9 cellular contexts compared by ENCODE assay signal in the genomic region with DNA sequence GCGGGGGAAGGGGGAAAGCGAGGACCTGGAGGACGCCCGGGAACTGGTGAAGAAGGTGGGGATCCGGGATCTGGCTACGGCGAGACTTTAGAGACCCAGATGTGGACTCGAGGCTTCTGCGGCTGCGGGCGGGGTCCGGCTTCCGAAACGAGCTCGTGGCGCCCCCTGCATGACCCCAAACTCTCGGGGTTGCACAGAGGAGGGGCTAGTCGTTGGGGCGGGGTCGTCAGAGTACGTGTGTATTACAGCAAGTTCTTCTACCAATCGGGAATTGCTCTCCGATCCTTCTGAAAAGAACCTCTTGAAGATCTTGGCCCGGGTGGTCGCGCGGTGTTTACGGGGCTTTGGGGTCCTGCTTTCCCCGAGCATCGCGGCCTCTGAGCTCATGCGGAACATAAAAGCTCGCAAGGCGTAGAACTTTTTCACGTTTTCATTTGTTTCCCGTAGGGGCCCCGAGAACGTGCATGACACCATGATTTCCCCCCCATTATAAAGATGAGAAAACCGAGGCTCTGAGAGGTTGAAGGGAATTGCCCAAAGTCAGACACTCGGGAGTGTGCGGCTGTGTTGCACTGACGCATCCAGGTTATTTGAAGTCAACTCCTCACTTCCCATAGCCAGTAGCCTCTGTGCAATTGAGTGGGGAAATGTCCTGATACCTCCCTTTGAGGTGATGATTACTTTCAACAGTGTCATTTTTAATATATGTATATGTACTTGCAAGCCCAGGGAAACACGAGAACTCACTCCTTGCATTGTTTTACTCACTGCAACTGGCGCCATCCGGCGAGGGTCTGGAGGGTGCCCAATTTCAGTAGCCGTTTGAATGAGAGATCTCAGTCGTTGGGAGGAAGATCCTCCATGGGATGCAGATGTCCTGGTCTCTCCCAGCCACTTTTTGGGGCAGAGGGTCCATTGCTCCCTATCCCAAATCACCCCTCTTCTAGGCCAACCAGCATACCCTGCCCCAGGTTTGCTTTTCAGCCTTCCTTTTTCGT. TPM values are rescaled to one million over a fixed set of nuclear protein-coding genes. Genes with fewer than 3 reads are reported as not detected.
DNase-seq lines count a peak whose midpoint lies in the region; ATAC-seq and TF ChIP-seq lines count a peak whose summit lies in the region.
"Had no signal": no experiment of that assay in that cellular context is flagged by ENCODE, and none has a peak within 500 bp of the region (broad histone marks: within the 10 kb centered on the region; RNA-seq: fewer than 3 reads in every experiment).

A gene (minus strand): TSS at position 149 of the 998 bp plus-strand sequence. CDS start 512 bp downstream, outside the sequence.

- no peaks in the 10 kb centered on the region for H3K36me3 ChIP-seq in WERI-Rb-1
- no peaks in the 10 kb centered on the region for H3K36me3 ChIP-seq in left lung
- no peaks in the 10 kb centered on the region for H3K36me3 ChIP-seq in transverse colon

- intact Hi-C loops in left lung (cut with DNase I) (no loop called here), transverse colon (cut with DNase I; ENCODE audit: low total_unique reads) (no loop called here)

- DNase-seq in activated CD4-positive, alpha-beta T cell treated with anti-CD3 and anti-CD28 coated beads, Interleukin-2, amount 10 ng/mL, durations not matched to agents 7 days and 5 days, result no peak
- DNase-seq in activated CD4-positive, alpha-beta T cell treated with anti-CD3 and anti-CD28 coated beads for 1 hour, result no peak
- DNase-seq in WERI-Rb-1 (no peak), left lung (no peak), transverse colon (peak; percentile 22), NCI-H1092 treated with DMSO at 0.1 percent for 48 hours (lab: John Stamatoyannopoulos, UW) (no peak), HCEC 1CT (no peak)

- peaks cover 56% of the 10 kb centered on the region for H3K27me3 Mint-ChIP-seq in activated CD4-positive, alpha-beta T cell treated with anti-CD3 and anti-CD28 coated beads, Interleukin-2, amount 10 ng/mL, durations not matched to agents 7 days and 5 days

- POLR2A ChIA-PET in activated CD4-positive, alpha-beta T cell treated with anti-CD3 and anti-CD28 coated beads, Interleukin-2, amount 10 ng/mL, durations not matched to agents 7 days and 5 days (lab: Charles Lee), result no interaction called here

- TF ChIP-seq CTCF in WERI-Rb-1 (IDR thresholded peaks at IDR 0.05; ENCODE audit: low read depth, low read length) (peak; percentile 18; the same call in 1 of the 2 replicates), left lung (IDR thresholded peaks at IDR 0.05) (no peak), transverse colon (IDR thresholded peaks at IDR 0.05) (no peak)

- peaks cover 2% of the 10 kb centered on the region for H3K36me3 Mint-ChIP-seq in activated CD4-positive, alpha-beta T cell treated with anti-CD3 and anti-CD28 coated beads, Interleukin-2, amount 10 ng/mL, durations not matched to agents 7 days and 5 days (ENCODE audit: low read depth)

- H3K4me3 ChIP-seq in WERI-Rb-1 (ENCODE audit: low read depth, low read length) (peak within 1 kb of the TSS; percentile 50), left lung (peak within 1 kb of the TSS; percentile 28 to 46), transverse colon (peak within 1 kb of the TSS; percentile 10 to 59 (median 34))

- in situ Hi-C loops in transverse colon (cut with MboI; ENCODE audit: low pct_ligation_motif_present in 1 of 4, low pct_unique_long_range_greater_than_20kb in 1 of 4, low sequenced_read_pairs in 3 of 4), result no loop called here

- H3K4me1 Mint-ChIP-seq in activated CD4-positive, alpha-beta T cell treated with anti-CD3 and anti-CD28 coated beads, Interleukin-2, amount 10 ng/mL, durations not matched to agents 7 days and 5 days, result peaks cover 11% of the 10 kb centered on the region

- no peak for TF ChIP-seq POLR2A in transverse colon (IDR thresholded peaks at IDR 0.05)

- H3K4me3 Mint-ChIP-seq in activated CD4-positive, alpha-beta T cell treated with anti-CD3 and anti-CD28 coated beads, Interleukin-2, amount 10 ng/mL, durations not matched to agents 7 days and 5 days, result peak within 1 kb of the TSS; percentile 61

- H3K27me3 ChIP-seq in WERI-Rb-1 (ENCODE audit: insufficient read depth, low read depth, severe bottlenecking) (no peaks in the 10 kb centered on the region), left lung (peaks cover 45 to 69% of the 10 kb centered on the region in 2 donors), transverse colon (peaks cover 65% of the 10 kb centered on the region)

- H3K27ac ChIP-seq in WERI-Rb-1, result peak within 1 kb of the TSS; percentile 68
- H3K27ac ChIP-seq in left lung, result no peak within 1 kb of the TSS
- no peak within 1 kb of the TSS for H3K27ac ChIP-seq in transverse colon

- H3K9me3 Mint-ChIP-seq in activated CD4-positive, alpha-beta T cell treated with anti-CD3 and anti-CD28 coated beads, Interleukin-2, amount 10 ng/mL, durations not matched to agents 7 days and 5 days, result no peaks in the 10 kb centered on the region

- H3K9me3 ChIP-seq in WERI-Rb-1 (ENCODE audit: severe bottlenecking), result no peaks in the 10 kb centered on the region
- H3K9me3 ChIP-seq in left lung, result no peaks in the 10 kb centered on the region
- H3K9me3 ChIP-seq in transverse colon, result no peaks in the 10 kb centered on the region

- TF ChIP-seq EP300 in transverse colon (IDR thresholded peaks at IDR 0.05; ENCODE audit: low read depth), result no peak

- CTCF ChIA-PET in activated CD4-positive, alpha-beta T cell treated with anti-CD3 and anti-CD28 coated beads, Interleukin-2, amount 10 ng/mL, durations not matched to agents 7 days and 5 days (lab: Charles Lee), result no interaction called here

- WGBS in transverse colon (ENCODE audit: low coverage in 1 of 2), 2 donors, result 15 to 25% methylated on average over 8 to 49 of the region's 49 CpGs

- H3K27ac Mint-ChIP-seq in activated CD4-positive, alpha-beta T cell treated with anti-CD3 and anti-CD28 coated beads, Interleukin-2, amount 10 ng/mL, durations not matched to agents 7 days and 5 days, result no peak within 1 kb of the TSS

- ATAC-seq in HG02870 (IDR thresholded peaks at IDR 0.05; ENCODE audit: unreplicated experiment) (peak; percentile 10), left lung (no peak)

- H3K4me1 ChIP-seq in left lung (peaks cover 4 to 21% of the 10 kb centered on the region in 2 donors), transverse colon (peaks cover 0 to 16% (median 14%) of the 10 kb centered on the region in 4 donors)

RNA-seq across cellular contexts. Expression of the gene that starts here (rescaled TPM):
- total RNA-seq in activated CD4-positive, alpha-beta T cell treated with anti-CD3 and anti-CD28 coated beads, Interleukin-2, amount 10 ng/mL, durations not matched to agents 7 days and 5 days, result under 1 TPM; 0.05 to 0.19 TPM
- total RNA-seq in left lung (under 1 TPM; 0.23 to 0.42 TPM), transverse colon (1 to 10 TPM in 2 of 4 donors, under 1 TPM in 2; 0.27 to 2.6 (median 1.2) TPM)
- total RNA-seq: bronchial epithelial cell had no signal
